17 cellular contexts compared by ENCODE assay signal in genomic region chr13:35854286-35854685, GRCh38.
DNase-seq lines count a peak whose midpoint lies in the region; ATAC-seq, FAIRE-seq and TF ChIP-seq lines count a peak whose summit lies in the region.
"Had no signal": no experiment of that assay in that cellular context is flagged by ENCODE, and none has a peak within 500 bp of the region (broad histone marks: within the 10 kb centered on the region; RNA-seq: fewer than 3 reads in every experiment).

No MANE protein-coding gene starts in this region.

- H3K23ac ChIP-seq in H1 (ENCODE audit: insufficient read length) (no peak overlapping the region), mesendoderm (ENCODE audit: low read length) (peak overlapping the region; percentile 39)

- H3K79me1 ChIP-seq in H1 (ENCODE audit: low read depth, low read length) (peaks cover 5% of the 10 kb centered on the region; the same call in 1 of the 2 replicates), mesendoderm (ENCODE audit: low read length) (peaks cover 2% of the 10 kb centered on the region)

- in situ Hi-C loops in G401 (cut with HindIII; ENCODE audit: low sequenced_read_pairs) = no loop called here

- peak overlapping the region; percentile 41 for H3K18ac ChIP-seq in H1 (ENCODE audit: extremely low read depth, low read length)
- no peak overlapping the region for H3K18ac ChIP-seq in mesendoderm (ENCODE audit: low read length)

- peak; percentile 74 for DNase-seq in G401 (ENCODE audit: low spot score)
- DNase-seq in NT2/D1 (ENCODE audit: low read depth, low spot score) = no peak
- no peak for DNase-seq in H1 (ENCODE audit: low read depth in 1 of 2, low spot score in 2 of 2)
- DNase-seq in mesendoderm = no peak
- no peak for DNase-seq in sigmoid colon
- DNase-seq in NOMO-1 treated with dmso at 0.1 percent for 144 hours (lab: John Stamatoyannopoulos, UW; ENCODE audit: unreplicated experiment) = no peak
- no peak for DNase-seq in activated CD4-positive, alpha-beta T cell treated with anti-CD3 and anti-CD28 coated beads for 4 hours
- DNase-seq: GOT3, MG63, NCI-H1092 treated with DMSO at 0.1 percent for 48 hours, NCI-H1694, NCI-H226, NCI-H524 treated with DMSO at 0.1 percent for 48 hours had no signal

- H3K36me3 Mint-ChIP-seq in activated T-helper 17 cell treated with anti-CD3 and anti-CD28 coated beads, Interleukin-2, amount 50 U/mL, for 72 hours (ENCODE audit: low read depth) = no peaks in the 10 kb centered on the region

- H3K36me3 ChIP-seq in NT2/D1 (ENCODE audit: insufficient read depth, insufficient read length, low read length) (peaks cover 35% of the 10 kb centered on the region), H1 (ENCODE audit: control insufficient read depth in 2 of 4, insufficient read depth in 4 of 4, low read length in 3 of 4) (peaks cover 2 to 20% (median 7%) of the 10 kb centered on the region in 4 experiments; a peak in 7 of 8 replicates), mesendoderm (ENCODE audit: control insufficient read depth, insufficient read depth, low read length) (no peaks in the 10 kb centered on the region), sigmoid colon (no peaks in the 10 kb centered on the region)
- H3K36me3 ChIP-seq: MG63 had no signal

- POLR2A ChIA-PET in H1 (lab: Charles Lee; ENCODE audit: partially characterized antibody) = interaction anchor here (0.6 to 2.0 kb wide), 3 partner anchors 13 to 32 kb away, joined by 4 to 6 read pairs (median 5); no protein-coding TSS in a partner anchor

- FAIRE-seq in H1 (lab: Jason Lieb, UNC) = no peak
- FAIRE-seq: A204.1, GM12892 had no signal

- H3K4me3 ChIP-seq in NT2/D1 (ENCODE audit: insufficient read length, low read depth) = peak overlapping the region; percentile 70
- H3K4me3 ChIP-seq in H1 (ENCODE audit: extremely low read depth in 1 of 4, insufficient read depth in 2 of 4, low read depth in 3 of 4, low read length in 4 of 4) = peak overlapping the region in 1 of 4 experiments; percentile 55; a peak in 3 of 8 replicates
- H3K4me3 ChIP-seq in mesendoderm (ENCODE audit: low read length) = no peak overlapping the region
- no peak overlapping the region for H3K4me3 ChIP-seq in sigmoid colon
- H3K4me3 ChIP-seq: MG63 had no signal

- no peak for TF ChIP-seq RAD21 in H1 (IDR thresholded peaks at IDR 0.05 in 1 of 2, conservative IDR thresholded peaks at IDR 0.05 in 1 of 2; ENCODE audit: low read depth in 2 of 2, low read length in 2 of 2)

- CTCF ChIA-PET in H1 (lab: Charles Lee; ENCODE audit: partially characterized antibody) = interaction anchor here (0.7 to 1.2 kb wide), 6 partner anchors 23 to 99 kb away, joined by 3 to 9 read pairs (median 4); no protein-coding TSS in a partner anchor

- no peak overlapping the region for H3K4me3 Mint-ChIP-seq in activated T-helper 17 cell treated with anti-CD3 and anti-CD28 coated beads, Interleukin-2, amount 50 U/mL, for 72 hours

- no peak overlapping the region for H4K8ac ChIP-seq in H1 (ENCODE audit: extremely low read depth, insufficient read depth, low read length)
- H4K8ac ChIP-seq in mesendoderm (ENCODE audit: low read depth, low read length) = no peak overlapping the region

- peaks cover 35% of the 10 kb centered on the region for H3K27me3 Mint-ChIP-seq in activated T-helper 17 cell treated with anti-CD3 and anti-CD28 coated beads, Interleukin-2, amount 50 U/mL, for 72 hours

- H3K9me3 Mint-ChIP-seq in activated T-helper 17 cell treated with anti-CD3 and anti-CD28 coated beads, Interleukin-2, amount 50 U/mL, for 72 hours = peaks cover 4% of the 10 kb centered on the region

- no peaks in the 10 kb centered on the region for H4K20me1 ChIP-seq in H1 (replicated peaks in 1 of 2; ENCODE audit: control insufficient read depth in 1 of 2, insufficient read depth in 2 of 2, low read length in 2 of 2)

- no peaks in the 10 kb centered on the region for H3K27me3 ChIP-seq in NT2/D1 (ENCODE audit: insufficient read depth, insufficient read length)
- H3K27me3 ChIP-seq in H1 (replicated peaks in 1 of 4; ENCODE audit: control insufficient read depth in 3 of 4, extremely low read depth in 1 of 4, insufficient read depth in 3 of 4, low read length in 3 of 4) = no peaks in the 10 kb centered on the region
- H3K27me3 ChIP-seq in mesendoderm (ENCODE audit: insufficient read depth, low read length, poor library complexity) = no peaks in the 10 kb centered on the region
- no peaks in the 10 kb centered on the region for H3K27me3 ChIP-seq in sigmoid colon
- H3K27me3 ChIP-seq: MG63 had no signal

- H3K9me3 ChIP-seq in NT2/D1 (ENCODE audit: insufficient read depth, low read length) (peaks cover 48% of the 10 kb centered on the region; the same call in 1 of the 2 replicates), H1 (ENCODE audit: insufficient read depth in 2 of 2, low read depth in 1 of 2, low read length in 1 of 2) (no peaks in the 10 kb centered on the region), sigmoid colon (no peaks in the 10 kb centered on the region)
- H3K9me3 ChIP-seq: MG63 had no signal

- no peak overlapping the region for H3K56ac ChIP-seq in H1 (replicated peaks; ENCODE audit: insufficient read length, low read depth, low read length)
- peak overlapping the region; percentile 44 for H3K56ac ChIP-seq in mesendoderm (ENCODE audit: low read length)

- 0 out of 2 replicates have a peak overlapping the region, but pooled peaks have one; percentile 71 for H2AK5ac ChIP-seq in H1 (ENCODE audit: low read depth, low read length)
- peak overlapping the region; percentile 64 for H2AK5ac ChIP-seq in mesendoderm (ENCODE audit: low read length)

- TF ChIP-seq CTCF in H1 (IDR thresholded peaks at IDR 0.05; ENCODE audit: control extremely low read depth in 1 of 3, insufficient read depth in 1 of 3, low read depth in 1 of 3, low read length in 3 of 3) (no peak), sigmoid colon (IDR thresholded peaks at IDR 0.05) (no peak)

- WGBS in H1 (ENCODE audit: extremely low coverage in 1 of 2, insufficient coverage in 1 of 2, insufficient read length in 1 of 2, insufficient replicate concordance in 2 of 2, low coverage in 1 of 2, low lambda C conversion rate in 2 of 2, missing lambda C conversion rate in 1 of 2), 2 experiments = 81% methylated on average over 8 of the region's 8 CpGs; no CpG with 5 or more reads in 1 of the 2 experiments
- WGBS in mesendoderm (ENCODE audit: extremely low coverage, insufficient coverage, low lambda C conversion rate) = no CpG with 5 or more reads among the region's 8 CpGs
- WGBS in sigmoid colon, 2 donors = 81 to 87% methylated on average over 8 of the region's 8 CpGs

- no peaks in the 10 kb centered on the region for H3K4me1 Mint-ChIP-seq in activated T-helper 17 cell treated with anti-CD3 and anti-CD28 coated beads, Interleukin-2, amount 50 U/mL, for 72 hours

- H3K9ac ChIP-seq in NT2/D1 (ENCODE audit: insufficient read length, low read depth) = peak overlapping the region; percentile 63
- no peak overlapping the region for H3K9ac ChIP-seq in H1 (replicated peaks in 1 of 4; ENCODE audit: extremely low read depth in 1 of 4, low read depth in 3 of 4, low read length in 3 of 4)
- no peak overlapping the region for H3K9ac ChIP-seq in mesendoderm (ENCODE audit: low read length)

- H3K4me1 ChIP-seq in NT2/D1 (ENCODE audit: insufficient read depth, insufficient read length) (no peaks in the 10 kb centered on the region), H1 (replicated peaks in 1 of 4; ENCODE audit: control insufficient read depth in 3 of 4, insufficient read depth in 4 of 4, low read length in 3 of 4) (peaks cover 15 to 41% (median 35%) of the 10 kb centered on the region in 4 experiments), mesendoderm (ENCODE audit: control insufficient read depth, low read depth, low read length) (peaks cover 10% of the 10 kb centered on the region), sigmoid colon (peaks cover 0 to 52% (median 42%) of the 10 kb centered on the region in 4 donors)

- no peak overlapping the region for H3K4ac ChIP-seq in H1 (replicated peaks; ENCODE audit: insufficient read length, low read depth, low read length)
- peak overlapping the region; percentile 37 for H3K4ac ChIP-seq in mesendoderm (ENCODE audit: low read depth, low read length)

- H2BK20ac ChIP-seq in H1 (ENCODE audit: low read length) = no peak overlapping the region

- H3K79me2 ChIP-seq in H1 (ENCODE audit: control insufficient read depth in 1 of 2, insufficient read depth in 2 of 2, low read length in 2 of 2) = peaks cover 0 to 37% of the 10 kb centered on the region in 2 experiments; a peak in 2 of 4 replicates
- peaks cover 20% of the 10 kb centered on the region for H3K79me2 ChIP-seq in mesendoderm (ENCODE audit: control insufficient read depth, insufficient read depth, low read length)

- H2BK5ac ChIP-seq in H1 (ENCODE audit: low read depth, low read length) (peak overlapping the region; percentile 46; the same call in 1 of the 2 replicates), mesendoderm (ENCODE audit: low read length) (no peak overlapping the region)

- H3K14ac ChIP-seq in H1 (ENCODE audit: insufficient read length) = no peak overlapping the region

- 0 out of 3 replicates have a peak, but pooled peaks of 1 of the 2 experiments have one; percentile 29 for TF ChIP-seq POLR2A in H1 (IDR thresholded peaks at IDR 0.05; ENCODE audit: control extremely low read depth in 1 of 2, low read depth in 2 of 2, low read length in 2 of 2)
- TF ChIP-seq POLR2A in sigmoid colon (IDR thresholded peaks at IDR 0.05) = no peak

- no peak overlapping the region; the same call in 1 of the 2 replicates for H3K27ac ChIP-seq in H1 (ENCODE audit: low read depth, low read length)
- H3K27ac ChIP-seq in mesendoderm (ENCODE audit: low read depth, low read length) = no peak overlapping the region
- H3K27ac ChIP-seq in sigmoid colon = peak overlapping the region in 1 of 4 donors; percentile 11
- H3K27ac ChIP-seq: RWPE1 had no signal

- H2BK15ac ChIP-seq in H1 (ENCODE audit: low read length) = no peak overlapping the region
- H2BK15ac ChIP-seq in mesendoderm (replicated peaks; ENCODE audit: low read depth) = no peak overlapping the region

- no peak for TF ChIP-seq EP300 in H1 (IDR thresholded peaks at IDR 0.05; ENCODE audit: borderline replicate concordance in 1 of 2, low read depth in 2 of 2, low read length in 2 of 2)
- no peak for TF ChIP-seq EP300 in sigmoid colon (IDR thresholded peaks at IDR 0.05)

- peaks cover 2% of the 10 kb centered on the region for H3K23me2 ChIP-seq in H1 (ENCODE audit: low read depth, low read length)

- no peak for ATAC-seq in activated T-helper 17 cell treated with anti-CD3 and anti-CD28 coated beads, Interleukin-2, amount 50 U/mL, for 72 hours (replicated peaks)

- no peak overlapping the region for H2BK120ac ChIP-seq in H1 (replicated peaks; ENCODE audit: low read depth, low read length)
- H2BK120ac ChIP-seq in mesendoderm (ENCODE audit: low read depth, low read length) = no peak overlapping the region

- 0 out of 2 replicates have a peak overlapping the region, but pooled peaks have one; percentile 30 for H2BK12ac ChIP-seq in H1 (ENCODE audit: low read depth, low read length)

- intact Hi-C loops in sigmoid colon (cut with DNase I) = no loop called here

- no peak overlapping the region for H4K5ac ChIP-seq in H1 (ENCODE audit: insufficient read length, low read depth, low read length)
- no peak overlapping the region for H4K5ac ChIP-seq in mesendoderm (ENCODE audit: low read length)

- H3K27ac Mint-ChIP-seq in activated T-helper 17 cell treated with anti-CD3 and anti-CD28 coated beads, Interleukin-2, amount 50 U/mL, for 72 hours = no peak overlapping the region

- H3K4me2 ChIP-seq in H1 (ENCODE audit: insufficient read depth in 1 of 2, low read depth in 2 of 2, low read length in 2 of 2) (peak overlapping the region; percentile 63 to 86; a peak in 3 of 4 replicates), mesendoderm (ENCODE audit: low read length) (no peak overlapping the region)

- H2AFZ ChIP-seq in H1 (ENCODE audit: low read length) = no peak overlapping the region

- peak overlapping the region; percentile 8 for H4K91ac ChIP-seq in H1 (replicated peaks; ENCODE audit: insufficient read length, low read length)
